Comparison of ENCODE assay signal across 29 cellular contexts in genomic region chr3:133249490-133249889, GRCh38.
"Had no signal": no experiment of that assay in that cellular context is flagged by ENCODE, and none has a peak within 500 bp of the region (broad histone marks: within the 10 kb centered on the region; RNA-seq: fewer than 3 reads in every experiment).

No MANE protein-coding gene starts in this region.

- H3K9me3 ChIP-seq: colonic mucosa, esophagus muscularis mucosa, esophagus squamous epithelium, gastrocnemius medialis, gastroesophageal sphincter, heart left ventricle had no signal

- H2AFZ ChIP-seq: hepatocyte had no signal

- H3K4me3 ChIP-seq: colonic mucosa, coronary artery, dorsolateral prefrontal cortex, esophagus muscularis mucosa, esophagus squamous epithelium, gastrocnemius medialis, gastroesophageal sphincter, heart left ventricle, heart right ventricle, hepatocyte had no signal

- ATAC-seq: effector memory CD8-positive, alpha-beta T cell; esophagus mucosa; foreskin keratinocyte; gastrocnemius medialis; gastroesophageal sphincter had no signal

- H3K4me1 ChIP-seq: colonic mucosa, esophagus squamous epithelium, foreskin keratinocyte, gastroesophageal sphincter had no signal

- FAIRE-seq: colon, endometrium, endothelial cell of umbilical vein, frontal cortex had no signal

- H3K27ac ChIP-seq: colonic mucosa, coronary artery, dorsolateral prefrontal cortex, epithelial cell of prostate, esophagus muscularis mucosa, esophagus squamous epithelium, foreskin keratinocyte, gastrocnemius medialis, gastroesophageal sphincter, heart left ventricle, heart right ventricle, hepatocyte had no signal

- H3K79me2 ChIP-seq: hepatocyte had no signal

- H3K36me3 ChIP-seq: colonic mucosa, esophagus muscularis mucosa, esophagus squamous epithelium, gastrocnemius medialis, gastroesophageal sphincter, heart left ventricle, heart right ventricle had no signal

- DNase-seq: colonic mucosa; cortex of kidney; dermis blood vessel endothelial cell; dorsolateral prefrontal cortex; effector CD4-positive, alpha-beta T cell; effector CD8-positive, alpha-beta T cell; effector memory CD4-positive, alpha-beta T cell; effector memory CD8-positive, alpha-beta T cell; endodermal cell; erythroblast; esophagus squamous epithelium; foreskin fibroblast; foreskin keratinocyte; foreskin melanocyte; gastrocnemius medialis; glutamatergic neuron; head of caudate nucleus; heart left ventricle; heart right ventricle had no signal

- H3K4me2 ChIP-seq: hepatocyte had no signal

- H3K27me3 ChIP-seq: colonic mucosa, dorsolateral prefrontal cortex, esophagus muscularis mucosa, esophagus squamous epithelium, foreskin keratinocyte, gastrocnemius medialis, gastroesophageal sphincter, heart left ventricle, heart right ventricle, hepatocyte had no signal
